Comparison of ENCODE assay signal across 17 cellular contexts in genomic region chr9:116632990-116633441, GRCh38. TPM values are rescaled to one million over a fixed set of nuclear protein-coding genes. Genes with fewer than 3 reads are reported as not detected.
DNase-seq lines count a peak whose midpoint lies in the region; ATAC-seq lines count a peak whose summit lies in the region.
"Had no signal": no experiment of that assay in that cellular context is flagged by ENCODE, and none has a peak within 500 bp of the region (broad histone marks: within the 10 kb centered on the region; RNA-seq: fewer than 3 reads in every experiment).

No MANE protein-coding gene starts in this region.

- intact Hi-C loops in sciatic nerve (cut with DNase I) = no loop called here

- ATAC-seq in sciatic nerve (peak; percentile 72), GM21447 (IDR thresholded peaks at IDR 0.05; ENCODE audit: unreplicated experiment) (no peak), GM19452 (IDR thresholded peaks at IDR 0.05; ENCODE audit: unreplicated experiment) (no peak)
- ATAC-seq: left colon; naive thymus-derived CD8-positive, alpha-beta T cell had no signal

- DNase-seq in GM04503 (ENCODE audit: low read depth) (peak; percentile 61), NOMO-1 treated with DMSO at 0.1 percent for 48 hours (lab: John Stamatoyannopoulos, UW; ENCODE audit: unreplicated experiment) (peak; percentile 90), fibroblast of peridontal ligament (ENCODE audit: extremely low read depth) (peak; percentile 51), sciatic nerve (ENCODE audit: low spot score) (no peak), NCI-H69 (lab: John Stamatoyannopoulos, UW) (no peak)
- DNase-seq: activated CD4-positive, alpha-beta T cell treated with anti-CD3 and anti-CD28 coated beads for 1 hour; amygdala; CD4-positive, alpha-beta memory T cell; glutamatergic neuron; left colon; naive thymus-derived CD8-positive, alpha-beta T cell; NCI-H2081 treated with DMSO at 0.1 percent for 48 hours; NK-92 treated with Interleukin-12 subunit alpha and Interleukin-12 subunit beta, amount 100 ng/mL, for 24 hours; sigmoid colon; substantia nigra had no signal

RNA-seq across cellular contexts. Expression of gene TRIM32, which starts 54.1 kb away (rescaled TPM):
- total RNA-seq in sciatic nerve = 22.6 TPM

Comparison
In these comparisons a context has a peak if more than half of its experiments do, and no peak if none do; other contexts are left out.
1. DNase-seq: peak in GM04503 (single experiment), NOMO-1 treated with DMSO at 0.1 percent for 48 hours (single experiment) and fibroblast of peridontal ligament (single experiment); none in sciatic nerve (single experiment) and NCI-H69 (single experiment).